Comparison of ENCODE assay signal across 28 cellular contexts in the genomic region with DNA sequence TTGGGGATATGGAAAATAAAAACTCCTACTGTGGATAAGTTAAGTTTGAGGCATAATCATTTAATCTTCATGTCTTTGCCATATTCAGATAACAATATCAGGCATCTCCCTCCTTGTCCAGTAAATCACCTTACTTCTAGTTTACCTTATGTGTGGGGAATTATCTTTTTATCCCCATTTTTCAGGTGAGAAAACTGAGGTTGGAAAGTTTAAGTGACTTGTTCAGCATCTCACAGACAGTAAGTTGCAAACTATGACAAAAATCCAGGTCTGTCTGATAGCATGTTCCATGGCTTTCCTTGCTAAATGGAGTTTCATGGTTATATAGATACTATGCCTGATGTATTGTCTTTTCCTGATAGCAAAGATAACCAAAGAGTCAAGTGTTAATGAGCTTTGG.
DNase-seq lines count a peak whose midpoint lies in the region.
"Had no signal": no experiment of that assay in that cellular context is flagged by ENCODE, and none has a peak within 500 bp of the region (broad histone marks: within the 10 kb centered on the region; RNA-seq: fewer than 3 reads in every experiment).

No MANE protein-coding gene starts in this region.

- no peaks in the 10 kb centered on the region for H3K9me3 ChIP-seq in SK-N-MC (ENCODE audit: low read depth, low read length)
- H3K9me3 ChIP-seq in adipocyte (ENCODE audit: control insufficient read depth, low read length), result no peaks in the 10 kb centered on the region
- no peaks in the 10 kb centered on the region for H3K9me3 ChIP-seq in subcutaneous abdominal adipose tissue (ENCODE audit: control insufficient read depth in 5 of 5, low read length in 5 of 5)
- H3K9me3 ChIP-seq: A549, SJCRH30 had no signal

- H3K27me3 ChIP-seq in adipocyte (replicated peaks; ENCODE audit: control insufficient read depth, insufficient read depth, low read length), result no peaks in the 10 kb centered on the region
- H3K27me3 ChIP-seq in subcutaneous abdominal adipose tissue (ENCODE audit: control insufficient read depth in 5 of 5, insufficient read depth in 4 of 5, low read length in 5 of 5), result no peaks in the 10 kb centered on the region

- DNase-seq in activated naive CD4-positive, alpha-beta T cell treated with Interleukin-2 at 50 U/mL for 16 hours, result no peak
- DNase-seq in SK-N-MC (ENCODE audit: low read depth, low spot score) (no peak), adipocyte (ENCODE audit: low read depth) (no peak), posterior vena cava (ENCODE audit: low spot score) (no peak), NCI-H1092 treated with DMSO at 0.1 percent for 48 hours (lab: John Stamatoyannopoulos, UW) (no peak)
- DNase-seq: CD8-positive, alpha-beta memory T cell; DMS 273 treated with DMSO at 0.1 percent for 48 hours; DMS79; EL; GDM1; HCEC 1CT; IMR-90; MM.1S; NCI-H1417; NCI-H1694; NCI-H2029 treated with DMSO at 0.1 percent for 48 hours; NCI-H446 treated with DMSO at 0.1 percent for 48 hours; NCI-H526; NCI-H82; NK-92 treated with Interleukin-12 subunit alpha and Interleukin-12 subunit beta, amount 100 ng/mL, for 24 hours; PC-9; SJCRH30 had no signal

- H3K4me1 ChIP-seq in adipocyte (ENCODE audit: control insufficient read depth, insufficient read depth, low read length), result peaks cover 14% of the 10 kb centered on the region
- peaks cover 0 to 16% (median 11%) of the 10 kb centered on the region in 5 donors for H3K4me1 ChIP-seq in subcutaneous abdominal adipose tissue (ENCODE audit: control insufficient read depth in 5 of 5, insufficient read depth in 5 of 5, low read length in 5 of 5)
- H3K4me1 ChIP-seq: A549, SJCRH30 had no signal

- H3K27ac ChIP-seq in SK-N-MC (peak overlapping the region; percentile 79), subcutaneous abdominal adipose tissue (ENCODE audit: low read depth, low read length) (peak overlapping the region; percentile 19)
- H3K27ac ChIP-seq: A549, C4-2B, KMS-11, PC-9, SJCRH30 had no signal

- H3K36me3 ChIP-seq in SK-N-MC (ENCODE audit: insufficient read depth, low read length) (peaks cover 78% of the 10 kb centered on the region), adipocyte (ENCODE audit: control insufficient read depth, insufficient read depth, low read length, severe bottlenecking) (no peaks in the 10 kb centered on the region), subcutaneous abdominal adipose tissue (ENCODE audit: control insufficient read depth in 5 of 5, insufficient read depth in 5 of 5, low read length in 5 of 5) (peaks cover 0 to 10% (median 6%) of the 10 kb centered on the region in 5 donors)

- no peaks in the 10 kb centered on the region for H3K27me3 Mint-ChIP-seq in activated naive CD4-positive, alpha-beta T cell treated with anti-CD3 and anti-CD28 coated beads, Interleukin-2, amount 50 U/mL, for 24 hours
- H3K27me3 Mint-ChIP-seq: B cell; CD8-positive, alpha-beta memory T cell had no signal

- H3K9me3 Mint-ChIP-seq in activated naive CD4-positive, alpha-beta T cell treated with anti-CD3 and anti-CD28 coated beads, Interleukin-2, amount 50 U/mL, for 24 hours, result no peaks in the 10 kb centered on the region
- H3K9me3 Mint-ChIP-seq: CD8-positive, alpha-beta memory T cell had no signal

- intact Hi-C loops in posterior vena cava (cut with DNase I), result no loop called here

- peak overlapping the region; percentile 96 for H3K27ac Mint-ChIP-seq in activated naive CD4-positive, alpha-beta T cell treated with anti-CD3 and anti-CD28 coated beads, Interleukin-2, amount 50 U/mL, for 24 hours
- H3K27ac Mint-ChIP-seq: B cell had no signal

- H3K4me3 Mint-ChIP-seq in activated naive CD4-positive, alpha-beta T cell treated with anti-CD3 and anti-CD28 coated beads, Interleukin-2, amount 50 U/mL, for 24 hours, result no peak overlapping the region
- H3K4me3 Mint-ChIP-seq: B cell; CD8-positive, alpha-beta memory T cell had no signal

- no peak overlapping the region for H3K9ac ChIP-seq in SK-N-MC (ENCODE audit: insufficient read length)
- peak overlapping the region; percentile 16 for H3K9ac ChIP-seq in adipocyte (ENCODE audit: low read length)
- no peak overlapping the region for H3K9ac ChIP-seq in subcutaneous abdominal adipose tissue (ENCODE audit: low read length in 5 of 5)
- H3K9ac ChIP-seq: KMS-11 had no signal

- no peak overlapping the region for H3K4me3 ChIP-seq in SK-N-MC
- H3K4me3 ChIP-seq in adipocyte (ENCODE audit: low read length), result no peak overlapping the region
- H3K4me3 ChIP-seq in subcutaneous abdominal adipose tissue (ENCODE audit: low read depth in 1 of 5, low read length in 5 of 5), result no peak overlapping the region
- H3K4me3 ChIP-seq: A549, PC-9, SJCRH30 had no signal

- peaks cover 28% of the 10 kb centered on the region for H3K36me3 Mint-ChIP-seq in activated naive CD4-positive, alpha-beta T cell treated with anti-CD3 and anti-CD28 coated beads, Interleukin-2, amount 50 U/mL, for 24 hours

- H3K4me1 Mint-ChIP-seq in activated naive CD4-positive, alpha-beta T cell treated with anti-CD3 and anti-CD28 coated beads, Interleukin-2, amount 50 U/mL, for 24 hours, result peaks cover 24% of the 10 kb centered on the region
- H3K4me1 Mint-ChIP-seq: B cell had no signal
